18 cellular contexts compared by ENCODE assay signal in the genomic region with DNA sequence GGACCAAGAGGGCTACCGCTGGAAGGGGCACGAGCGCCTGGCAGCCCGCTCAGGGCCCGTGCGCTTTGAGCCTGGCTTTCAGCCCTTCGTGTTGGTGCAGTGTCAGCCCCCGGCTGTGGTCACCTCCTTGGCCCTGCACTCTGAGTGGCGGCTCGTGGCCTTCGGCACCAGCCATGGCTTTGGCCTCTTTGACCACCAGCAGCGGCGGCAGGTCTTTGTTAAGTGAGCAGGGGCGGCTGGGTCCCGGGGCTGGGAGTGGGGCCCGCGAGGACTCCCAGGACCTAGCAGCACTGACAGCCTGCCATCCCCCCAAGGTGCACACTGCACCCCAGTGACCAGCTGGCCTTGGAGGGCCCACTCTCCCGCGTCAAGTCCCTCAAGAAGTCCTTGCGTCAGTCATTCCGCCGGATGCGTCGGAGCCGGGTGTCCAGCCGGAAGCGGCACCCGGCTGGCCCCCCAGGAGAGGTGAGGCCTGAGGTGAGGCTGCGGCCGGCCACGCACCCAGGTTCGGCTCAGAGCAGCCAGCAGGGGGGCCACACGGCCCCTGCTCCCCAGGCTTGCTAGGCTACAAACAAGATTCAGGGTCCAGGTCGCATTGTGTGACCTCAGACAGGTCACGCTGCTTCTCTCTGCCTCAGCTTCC.
"Had no signal": no experiment of that assay in that cellular context is flagged by ENCODE, and none has a peak within 500 bp of the region (broad histone marks: within the 10 kb centered on the region; RNA-seq: fewer than 3 reads in every experiment).

No MANE protein-coding gene starts in this region.

- H3K27ac Mint-ChIP-seq: activated CD4-positive, alpha-beta memory T cell treated with anti-CD3 and anti-CD28 coated beads, Interleukin-2, amount 10 ng/mL, durations not matched to agents 7 days and 5 days; T-cell had no signal

- H3K27me3 Mint-ChIP-seq: activated CD4-positive, alpha-beta memory T cell treated with anti-CD3 and anti-CD28 coated beads, Interleukin-2, amount 10 ng/mL, durations not matched to agents 7 days and 5 days; natural killer cell treated with Interleukin-12 subunit alpha and Interleukin-12 subunit beta and Interleukin-15 and Interleukin-18, amount 100 ng/mL, for 72 hours; T-cell had no signal

- H3K36me3 Mint-ChIP-seq: natural killer cell treated with Interleukin-12 subunit alpha and Interleukin-12 subunit beta and Interleukin-15 and Interleukin-18, amount 100 ng/mL, for 72 hours had no signal

- H3K4me3 ChIP-seq: adrenal gland, esophagus muscularis mucosa, psoas muscle, right lobe of liver, tibial artery, uterus had no signal

- H3K36me3 ChIP-seq: adrenal gland, uterus had no signal

- H3K4me1 ChIP-seq: adrenal gland, esophagus muscularis mucosa, psoas muscle, right lobe of liver, tibial artery, uterus had no signal

- H3K4me3 Mint-ChIP-seq: activated CD4-positive, alpha-beta memory T cell treated with anti-CD3 and anti-CD28 coated beads, Interleukin-2, amount 10 ng/mL, durations not matched to agents 7 days and 5 days; activated T-cell treated with anti-CD3 and anti-CD28 coated beads, Interleukin-2, amount 50 U/mL, for 4 hours; natural killer cell treated with Interleukin-12 subunit alpha and Interleukin-12 subunit beta and Interleukin-15 and Interleukin-18, amount 100 ng/mL, for 72 hours; T-cell had no signal

- H3K9me3 Mint-ChIP-seq: activated CD4-positive, alpha-beta memory T cell treated with anti-CD3 and anti-CD28 coated beads, Interleukin-2, amount 10 ng/mL, durations not matched to agents 7 days and 5 days; activated T-cell treated with anti-CD3 and anti-CD28 coated beads, Interleukin-2, amount 50 U/mL, for 4 hours; natural killer cell treated with Interleukin-12 subunit alpha and Interleukin-12 subunit beta and Interleukin-15 and Interleukin-18, amount 100 ng/mL, for 72 hours; T-cell had no signal

- DNase-seq: activated CD4-positive, alpha-beta memory T cell treated with anti-CD3 and anti-CD28 coated beads, Interleukin-2, amount 10 ng/mL, durations not matched to agents 7 days and 5 days; activated effector memory CD4-positive, alpha-beta T cell treated with Interleukin-2 at 50 U/mL for 16 hours; activated naive CD4-positive, alpha-beta T cell treated with anti-CD3 and anti-CD28 coated beads, Interleukin-2, amount 50 U/mL, for 16 hours; activated T-cell treated with anti-CD3 and anti-CD28 coated beads, Interleukin-2, amount 50 U/mL, for 4 hours; adrenal gland; hippocampal formation; kidney; left ventricle myocardium superior; mesendoderm; psoas muscle; stimulated activated CD4-positive, alpha-beta T cell treated with anti-CD3 and anti-CD28 coated beads, Interleukin-1b, Interleukin-23, amount 100 ng/mL, for 48 hours; T-cell; T-helper 9 cell; tibial artery; uterus had no signal

- H3K27me3 ChIP-seq: adrenal gland, esophagus muscularis mucosa, right lobe of liver, tibial artery, uterus had no signal

- H3K27ac ChIP-seq: psoas muscle, tibial artery, uterus had no signal

- H3K4me1 Mint-ChIP-seq: T-cell had no signal

- H3K9me3 ChIP-seq: adrenal gland, esophagus muscularis mucosa, psoas muscle, right lobe of liver, tibial artery, uterus had no signal

- ATAC-seq: activated T-cell treated with anti-CD3 and anti-CD28 coated beads, Interleukin-2, amount 50 U/mL, for 4 hours; T-cell had no signal
